ENCODE assay signal across 20 cellular contexts in the genomic region with DNA sequence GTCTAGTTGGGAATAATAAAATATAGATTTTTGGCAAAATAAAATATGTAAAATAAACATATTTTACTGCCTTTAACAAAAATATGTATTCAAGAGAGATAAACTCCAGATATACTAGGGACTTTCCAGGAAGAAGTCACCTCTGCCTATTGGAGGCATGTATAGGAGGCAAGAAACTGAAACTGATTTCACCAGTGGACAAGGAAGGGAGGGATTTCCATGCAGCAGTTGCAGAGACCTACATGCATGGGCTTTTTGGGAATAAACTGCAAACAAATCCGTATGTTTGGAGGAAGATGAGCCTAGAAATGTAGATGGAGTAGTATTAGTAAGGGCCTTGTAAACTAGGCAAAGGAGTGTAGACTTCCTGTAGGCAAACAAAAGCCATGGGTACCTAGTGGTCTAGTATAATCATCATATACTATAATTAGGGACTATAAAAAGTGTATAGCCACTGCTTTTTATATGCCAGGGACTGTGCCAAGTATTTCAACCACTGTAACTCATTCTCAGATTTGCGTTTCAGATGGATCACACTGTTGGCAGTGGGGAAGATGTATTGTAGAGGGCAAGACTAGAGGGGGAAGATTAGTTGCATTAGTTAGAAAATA. TPM values are rescaled to one million over a fixed set of nuclear protein-coding genes. Genes with fewer than 3 reads are reported as not detected.
"Had no signal": no experiment of that assay in that cellular context is flagged by ENCODE, and none has a peak within 500 bp of the region (broad histone marks: within the 10 kb centered on the region; RNA-seq: fewer than 3 reads in every experiment).

No MANE protein-coding gene starts in this region.

- ATAC-seq: esophagus mucosa; gastroesophageal sphincter; left cardiac atrium; left ventricle myocardium superior; naive thymus-derived CD8-positive, alpha-beta T cell had no signal

- DNase-seq: cortex of kidney; dorsolateral prefrontal cortex; effector CD8-positive, alpha-beta T cell; kidney; left cardiac atrium; left ventricle myocardium superior; naive thymus-derived CD8-positive, alpha-beta T cell; ovary; sigmoid colon; small intestine; stimulated activated CD4-positive, alpha-beta T cell treated with anti-CD3 and anti-CD28 coated beads, Interleukin-12 subunit alpha, Interleukin-12 subunit beta, amount 100 ng/mL, for 4 hours; stimulated activated naive CD4-positive, alpha-beta T cell; stomach; substantia nigra; transverse colon had no signal

- H3K4me3 ChIP-seq: dorsolateral prefrontal cortex, gastroesophageal sphincter, ovary, right atrium auricular region, sigmoid colon, stomach, thoracic aorta, transverse colon had no signal

- H3K36me3 Mint-ChIP-seq: naive thymus-derived CD8-positive, alpha-beta T cell had no signal

- H3K4me1 ChIP-seq: gastroesophageal sphincter, stomach had no signal

- H3K27ac ChIP-seq: dorsolateral prefrontal cortex, gastroesophageal sphincter, neutrophil, ovary, right atrium auricular region, sigmoid colon, stomach, thoracic aorta, transverse colon had no signal

- H3K9me3 Mint-ChIP-seq: naive thymus-derived CD8-positive, alpha-beta T cell had no signal

- H3K36me3 ChIP-seq: neutrophil, ovary, stomach, thoracic aorta, transverse colon had no signal

- H3K4me3 Mint-ChIP-seq: naive thymus-derived CD8-positive, alpha-beta T cell had no signal

- H3K27me3 ChIP-seq: dorsolateral prefrontal cortex, gastroesophageal sphincter, neutrophil, ovary, right atrium auricular region, sigmoid colon, stomach, transverse colon had no signal

- H3K9me3 ChIP-seq: gastroesophageal sphincter, neutrophil, ovary, right atrium auricular region, sigmoid colon, stomach, thoracic aorta, transverse colon had no signal

RNA-seq across cellular contexts. Expression of gene CD109, which starts 38.9 kb away (rescaled TPM):
- polyA plus RNA-seq: naive thymus-derived CD8-positive, alpha-beta T cell had no signal
